In the genomic region with DNA sequence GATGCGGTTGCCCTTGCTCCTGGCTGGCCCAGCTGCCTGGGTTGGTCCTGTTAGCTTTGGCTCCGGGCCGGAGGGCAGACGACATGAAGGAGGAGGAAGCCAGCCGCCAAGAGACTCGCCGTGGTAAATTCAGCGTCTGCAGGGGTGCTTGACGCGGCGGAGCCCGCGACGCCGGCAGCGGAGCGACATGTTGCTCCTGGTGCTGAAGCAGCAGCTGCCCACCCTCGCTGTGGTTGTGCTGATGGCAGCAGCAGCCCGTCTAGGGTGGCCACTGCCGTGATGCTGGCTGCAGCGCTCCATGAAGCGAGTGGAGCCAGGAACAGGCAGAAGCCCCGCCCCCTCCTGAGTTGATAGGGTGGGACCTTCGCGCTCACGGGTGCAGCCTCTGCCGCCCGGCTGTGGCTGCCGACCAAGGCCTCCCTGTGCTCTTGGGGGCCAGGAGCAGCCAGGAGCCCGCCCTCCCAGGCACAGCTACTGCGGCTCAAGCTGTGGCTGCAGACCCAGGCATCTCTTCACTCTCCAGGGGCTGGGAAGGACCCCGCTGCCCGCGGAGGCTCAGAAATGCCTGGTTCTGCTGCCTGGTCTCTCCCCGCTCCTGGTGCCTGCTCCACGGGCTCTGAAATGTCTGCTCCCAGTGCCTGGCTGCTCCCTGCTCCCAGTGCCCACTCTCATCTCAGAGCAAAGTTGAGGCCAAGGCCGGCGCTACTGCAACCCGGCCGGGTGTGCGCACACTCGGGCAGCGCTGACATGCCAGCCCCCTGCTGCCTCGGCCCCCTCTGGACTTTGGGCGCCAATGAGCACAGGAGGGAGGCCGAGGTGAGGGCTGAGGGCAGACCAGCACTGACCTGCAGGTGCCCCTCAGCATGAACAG, we compare ENCODE assay signal across 1 cellular context.
TF ChIP-seq lines count a peak whose summit lies in the region.

No MANE protein-coding gene starts in this region.

TF ChIP-seq in SK-N-SH, 30 proteins besides CTCF, POLR2A, EP300 and RAD21:
- TF ChIP-seq, protein P1, sequence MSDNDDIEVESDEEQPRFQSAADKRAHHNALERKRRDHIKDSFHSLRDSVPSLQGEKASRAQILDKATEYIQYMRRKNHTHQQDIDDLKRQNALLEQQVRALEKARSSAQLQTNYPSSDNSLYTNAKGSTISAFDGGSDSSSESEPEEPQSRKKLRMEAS (IDR thresholded peaks at IDR 0.05; ENCODE audit: low read depth) = peak; percentile 45; the same call in 1 of the 2 replicates
- TF ChIP-seq POLR2AphosphoS5 (IDR thresholded peaks at IDR 0.05; ENCODE audit: low read depth, low read length) = peak; percentile 76
- TF ChIP-seq, protein P2, sequence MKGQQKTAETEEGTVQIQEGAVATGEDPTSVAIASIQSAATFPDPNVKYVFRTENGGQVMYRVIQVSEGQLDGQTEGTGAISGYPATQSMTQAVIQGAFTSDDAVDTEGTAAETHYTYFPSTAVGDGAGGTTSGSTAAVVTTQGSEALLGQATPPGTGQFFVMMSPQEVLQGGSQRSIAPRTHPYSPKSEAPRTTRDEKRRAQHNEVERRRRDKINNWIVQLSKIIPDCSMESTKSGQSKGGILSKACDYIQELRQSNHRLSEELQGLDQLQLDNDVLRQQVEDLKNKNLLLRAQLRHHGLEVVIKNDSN (IDR thresholded peaks at IDR 0.05; ENCODE audit: borderline replicate concordance, low read depth) = no peak
- peak; percentile 71; the same call in 1 of the 2 replicates for TF ChIP-seq MXI1 (IDR thresholded peaks at IDR 0.05; ENCODE audit: low read depth, low read length)
- peak; percentile 14; the same call in 1 of the 2 replicates for TF ChIP-seq FOXJ3 (CRISPR knock-in tag; IDR thresholded peaks at IDR 0.05)
- no peak for TF ChIP-seq RCOR1 (IDR thresholded peaks at IDR 0.05; ENCODE audit: low read length)
- peak; percentile 66; the same call in 1 of the 2 replicates for TF ChIP-seq RFX5 (IDR thresholded peaks at IDR 0.05; ENCODE audit: low read length)
- TF ChIP-seq CHD2 (IDR thresholded peaks at IDR 0.05; ENCODE audit: low read length, partially characterized antibody) = peak; percentile 54
- no peak; the same call in 1 of the 2 replicates for TF ChIP-seq SMC3 (IDR thresholded peaks at IDR 0.05; ENCODE audit: low read depth, low read length)
- TF ChIP-seq, protein P3, sequence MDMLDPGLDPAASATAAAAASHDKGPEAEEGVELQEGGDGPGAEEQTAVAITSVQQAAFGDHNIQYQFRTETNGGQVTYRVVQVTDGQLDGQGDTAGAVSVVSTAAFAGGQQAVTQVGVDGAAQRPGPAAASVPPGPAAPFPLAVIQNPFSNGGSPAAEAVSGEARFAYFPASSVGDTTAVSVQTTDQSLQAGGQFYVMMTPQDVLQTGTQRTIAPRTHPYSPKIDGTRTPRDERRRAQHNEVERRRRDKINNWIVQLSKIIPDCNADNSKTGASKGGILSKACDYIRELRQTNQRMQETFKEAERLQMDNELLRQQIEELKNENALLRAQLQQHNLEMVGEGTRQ (IDR thresholded peaks at IDR 0.05; ENCODE audit: borderline replicate concordance, low read depth, low read length) = no peak
- peak; percentile 66; the same call in 1 of the 2 replicates for TF ChIP-seq TAF1 (IDR thresholded peaks at IDR 0.05; ENCODE audit: borderline replicate concordance, low read depth, low read length)
